Comparison of ENCODE assay signal across 15 cellular contexts in genomic region chr1:248810727-248811513, GRCh38. TPM values are rescaled to one million over a fixed set of nuclear protein-coding genes. Genes with fewer than 3 reads are reported as not detected.
DNase-seq lines count a peak whose midpoint lies in the region; ATAC-seq and TF ChIP-seq lines count a peak whose summit lies in the region.
"Had no signal": no experiment of that assay in that cellular context is flagged by ENCODE, and none has a peak within 500 bp of the region (broad histone marks: within the 10 kb centered on the region; RNA-seq: fewer than 3 reads in every experiment).

No MANE protein-coding gene starts in this region.

- H3K27me3 ChIP-seq in ACC112 (ENCODE audit: insufficient read depth, low read length), result no peaks in the 10 kb centered on the region
- H3K27me3 ChIP-seq: gastrocnemius medialis, vagina had no signal

- H3K9me3 ChIP-seq in mucosa of descending colon, result no peaks in the 10 kb centered on the region
- H3K9me3 ChIP-seq: gastrocnemius medialis, vagina had no signal

- H3K4me1 ChIP-seq in ACC112 (ENCODE audit: control insufficient read depth, insufficient read depth, low read length, unreplicated experiment) (peaks cover 11% of the 10 kb centered on the region), mucosa of descending colon (ENCODE audit: low read depth) (peaks cover 11% of the 10 kb centered on the region)

- H3K4me3 ChIP-seq in ACC112 (ENCODE audit: low read depth, low read length), result 0 out of 2 replicates have a peak overlapping the region, but pooled peaks have one; percentile 17
- no peak overlapping the region for H3K4me3 ChIP-seq in mucosa of descending colon
- H3K4me3 ChIP-seq: coronary artery, gastrocnemius medialis, PC-9, vagina had no signal

- H3K27ac ChIP-seq in ACC112 (ENCODE audit: low read depth, low read length) (no peak overlapping the region; the same call in 1 of the 2 replicates), epithelial cell of prostate (no peak overlapping the region)
- H3K27ac ChIP-seq: gastrocnemius medialis, PC-9, vagina had no signal

- no peak for ATAC-seq in mucosa of descending colon
- ATAC-seq in HG02870 (IDR thresholded peaks at IDR 0.05; ENCODE audit: unreplicated experiment), result no peak
- ATAC-seq: activated CD8-positive, alpha-beta T cell treated with anti-CD3 and anti-CD28 coated beads, Interleukin-2, amount 10 ng/mL, durations not matched to agents 7 days and 5 days; gastrocnemius medialis had no signal

- peak; percentile 87 for DNase-seq in M059J (ENCODE audit: low read depth)
- peak; percentile 24 for DNase-seq in epithelial cell of prostate (ENCODE audit: low read depth, low spot score)
- peak in 2 of 3 donors; percentile 35 to 51 for DNase-seq in mucosa of descending colon
- DNase-seq in DMS114 treated with DMSO at 0.1 percent for 48 hours (lab: John Stamatoyannopoulos, UW; ENCODE audit: unreplicated experiment), result no peak
- DNase-seq in NCI-H1436 treated with DMSO at 0.1 percent for 48 hours (lab: John Stamatoyannopoulos, UW), result no peak
- DNase-seq in stimulated activated CD4-positive, alpha-beta T cell treated with anti-CD3 and anti-CD28 coated beads, Interleukin-12 subunit alpha, Interleukin-12 subunit beta, amount 100 ng/mL, for 4 hours, result no peak
- DNase-seq: activated CD8-positive, alpha-beta T cell treated with anti-CD3 and anti-CD28 coated beads, Interleukin-2, amount 10 ng/mL, durations not matched to agents 7 days and 5 days; activated naive CD4-positive, alpha-beta T cell treated with anti-CD3 and anti-CD28 coated beads for 36 hours; KBM-7 had no signal

- intact Hi-C loops in mucosa of descending colon (cut with DNase I, micrococcal nuclease), result no loop called here

- 0 out of 2 replicates have a peak, but pooled peaks cover 16% of the 10 kb centered on the region for H3K36me3 ChIP-seq in ACC112 (ENCODE audit: insufficient read depth, low read length)
- H3K36me3 ChIP-seq in mucosa of descending colon (ENCODE audit: low read depth), result peaks cover 11% of the 10 kb centered on the region

- H2AFZ ChIP-seq in ACC112 (ENCODE audit: low read length, unreplicated experiment), result no peak overlapping the region
- H2AFZ ChIP-seq: PC-9 had no signal

- H3K79me2 ChIP-seq in ACC112 (ENCODE audit: control insufficient read depth, insufficient read depth, low read length, unreplicated experiment), result no peaks in the 10 kb centered on the region

- no peak for TF ChIP-seq CTCF in mucosa of descending colon (IDR thresholded peaks at IDR 0.05)

RNA-seq across cellular contexts. Expression of gene SH3BP5L, which starts 14.8 kb away (rescaled TPM):
- 14.9 and 21.0 TPM in 2 replicates for total RNA-seq in M059J (2014; rRNA removed; shearing (Covaris generic))
- 10 to 100 TPM; 27.2 to 31.0 (median 29.3) TPM for total RNA-seq in mucosa of descending colon

RNA-seq across cellular contexts. Expression of gene ZNF672, which starts 27.1 kb away (rescaled TPM):
- 15.0 and 16.4 TPM in 2 replicates for total RNA-seq in M059J (2014; rRNA removed; shearing (Covaris generic))
- 10 to 100 TPM; 29.6 to 38.8 (median 38.3) TPM for total RNA-seq in mucosa of descending colon

RNA-seq across cellular contexts. Expression of gene ZNF692, which starts 48.0 kb away (rescaled TPM):
- 3.1 and 16.5 TPM in 2 replicates for total RNA-seq in M059J (2014; rRNA removed; shearing (Covaris generic))
- 10 to 100 TPM; 26.7 to 51.7 (median 43.6) TPM for total RNA-seq in mucosa of descending colon

RNA-seq across cellular contexts. Expression of gene LYPD8, which starts 55.4 kb away (rescaled TPM):
- total RNA-seq in M059J (2014; rRNA removed; shearing (Covaris generic)), result 0.84 and 3.8 TPM in 2 replicates
- 100 to 1,000 TPM; 235 to 700 (median 647) TPM for total RNA-seq in mucosa of descending colon
- total RNA-seq: activated CD8-positive, alpha-beta T cell treated with anti-CD3 and anti-CD28 coated beads, Interleukin-2, amount 10 ng/mL, durations not matched to agents 7 days and 5 days; activated naive CD4-positive, alpha-beta T cell treated with anti-CD3 and anti-CD28 coated beads for 36 hours; vagina had no signal

Comparison
In these comparisons a context has a peak if more than half of its experiments do, and no peak if none do; other contexts are left out.
1. DNase-seq: peak in M059J (single experiment), epithelial cell of prostate (single experiment) and mucosa of descending colon (2 of 3); none in DMS114 treated with DMSO at 0.1 percent for 48 hours (single experiment), NCI-H1436 treated with DMSO at 0.1 percent for 48 hours (single experiment) and stimulated activated CD4-positive, alpha-beta T cell treated with anti-CD3 and anti-CD28 coated beads, Interleukin-12 subunit alpha, Interleukin-12 subunit beta, amount 100 ng/mL, for 4 hours (single experiment).